ENCODE assay signal across 14 cellular contexts in the genomic region with DNA sequence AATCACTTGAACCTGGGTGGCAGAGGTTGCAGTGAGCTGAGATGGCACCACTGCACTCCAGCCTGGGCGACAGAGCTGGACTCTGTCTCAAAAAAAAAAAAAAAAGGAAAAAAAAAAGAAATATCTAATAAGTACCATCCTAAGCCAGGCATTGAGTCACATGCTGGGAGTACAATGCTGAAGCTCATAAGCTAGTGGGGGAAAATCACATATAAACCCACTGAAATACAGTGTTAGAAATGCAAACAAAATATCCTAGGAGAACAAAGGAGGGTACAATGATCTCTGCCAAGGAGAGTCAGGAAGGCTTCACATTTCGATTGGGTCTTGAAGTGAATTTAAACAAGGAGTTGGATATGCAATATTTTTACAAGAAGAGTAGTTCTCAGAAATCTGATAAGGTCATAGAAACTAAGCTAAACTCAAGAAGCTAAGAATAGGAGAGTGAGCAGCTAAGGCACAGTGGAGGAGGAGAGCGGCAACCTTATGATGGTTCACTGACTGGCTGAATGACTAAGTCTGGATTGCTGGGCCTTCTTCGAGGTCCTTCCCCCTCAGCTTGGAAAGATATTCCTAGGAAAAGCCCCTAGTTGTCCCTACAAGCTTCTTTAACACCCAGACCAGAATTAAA.
DNase-seq lines count a peak whose midpoint lies in the region; ATAC-seq and TF ChIP-seq lines count a peak whose summit lies in the region.
"Had no signal": no experiment of that assay in that cellular context is flagged by ENCODE, and none has a peak within 500 bp of the region (broad histone marks: within the 10 kb centered on the region; RNA-seq: fewer than 3 reads in every experiment).

No MANE protein-coding gene starts in this region.

- H3K27ac ChIP-seq in brain microvascular endothelial cell: peak overlapping the region; percentile 20
- H3K27ac ChIP-seq: esophagus muscularis mucosa, prostate gland had no signal

- ATAC-seq in HG03175 (IDR thresholded peaks at IDR 0.05; ENCODE audit: unreplicated experiment): no peak
- ATAC-seq: mucosa of descending colon had no signal

- H3K4me3 Mint-ChIP-seq in osteocyte (ENCODE audit: unreplicated experiment): no peak overlapping the region
- H3K4me3 Mint-ChIP-seq: central memory CD8-positive, alpha-beta T cell had no signal

- peak; percentile 66 for DNase-seq in DMS79 treated with DMSO at 0.1 percent for 48 hours (lab: John Stamatoyannopoulos, UW)
- peak; percentile 99 for DNase-seq in OCI-M1 (lab: John Stamatoyannopoulos, UW)
- peak; percentile 57 for DNase-seq in brain microvascular endothelial cell
- no peak for DNase-seq in osteocyte (ENCODE audit: extremely low spot score, unreplicated experiment)
- DNase-seq in foreskin fibroblast: no peak
- DNase-seq in ecto neural progenitor cell (ENCODE audit: low spot score): no peak
- DNase-seq: mucosa of descending colon; MV-4-11; NCI-H446 treated with DMSO at 0.1 percent for 48 hours; stimulated activated CD4-positive, alpha-beta T cell treated with anti-CD3 and anti-CD28 coated beads, Interleukin-4, amount 100 ng/mL, for 4 hours had no signal

- peaks cover 3% of the 10 kb centered on the region for H3K36me3 Mint-ChIP-seq in osteocyte (ENCODE audit: unreplicated experiment)

- H3K4me3 ChIP-seq in brain microvascular endothelial cell (ENCODE audit: low read depth, low read length) (no peak overlapping the region), foreskin fibroblast (ENCODE audit: low read depth in 1 of 2, low read length in 2 of 2) (no peak overlapping the region)
- H3K4me3 ChIP-seq: esophagus muscularis mucosa, mucosa of descending colon, prostate gland had no signal

- no peaks in the 10 kb centered on the region for H3K27me3 Mint-ChIP-seq in osteocyte (ENCODE audit: unreplicated experiment)
- H3K27me3 Mint-ChIP-seq: central memory CD8-positive, alpha-beta T cell had no signal

- H3K27me3 ChIP-seq in brain microvascular endothelial cell (replicated peaks): no peaks in the 10 kb centered on the region
- H3K27me3 ChIP-seq: esophagus muscularis mucosa had no signal

- TF ChIP-seq CTCF in brain microvascular endothelial cell (IDR thresholded peaks at IDR 0.05; ENCODE audit: low read depth, low read length, missing control alignments) (no peak), osteocyte (IDR thresholded peaks at IDR 0.05) (no peak), foreskin fibroblast (IDR thresholded peaks at IDR 0.05; ENCODE audit: low read depth, low read length) (no peak)

- peaks cover 6% of the 10 kb centered on the region for H3K4me1 Mint-ChIP-seq in osteocyte (ENCODE audit: unreplicated experiment)

- no peaks in the 10 kb centered on the region for H3K9me3 Mint-ChIP-seq in osteocyte (ENCODE audit: unreplicated experiment)
- H3K9me3 Mint-ChIP-seq: central memory CD8-positive, alpha-beta T cell had no signal

- peak overlapping the region; percentile 28 for H3K27ac Mint-ChIP-seq in osteocyte (ENCODE audit: unreplicated experiment)

- in situ Hi-C loops in brain microvascular endothelial cell (cut with HindIII; ENCODE audit: low pct_ligation_motif_present, low sequenced_read_pairs): no loop called here

- H3K36me3 ChIP-seq in brain microvascular endothelial cell (replicated peaks): no peaks in the 10 kb centered on the region
- H3K36me3 ChIP-seq: prostate gland had no signal

Comparison
In these comparisons a context has a peak if more than half of its experiments do, and no peak if none do; other contexts are left out.
1. DNase-seq: peak in DMS79 treated with DMSO at 0.1 percent for 48 hours (single experiment), OCI-M1 (single experiment) and brain microvascular endothelial cell (single experiment); none in osteocyte (single experiment), foreskin fibroblast (0 of 2) and ecto neural progenitor cell (single experiment).